1 cellular context compared by ENCODE assay signal in the genomic region with DNA sequence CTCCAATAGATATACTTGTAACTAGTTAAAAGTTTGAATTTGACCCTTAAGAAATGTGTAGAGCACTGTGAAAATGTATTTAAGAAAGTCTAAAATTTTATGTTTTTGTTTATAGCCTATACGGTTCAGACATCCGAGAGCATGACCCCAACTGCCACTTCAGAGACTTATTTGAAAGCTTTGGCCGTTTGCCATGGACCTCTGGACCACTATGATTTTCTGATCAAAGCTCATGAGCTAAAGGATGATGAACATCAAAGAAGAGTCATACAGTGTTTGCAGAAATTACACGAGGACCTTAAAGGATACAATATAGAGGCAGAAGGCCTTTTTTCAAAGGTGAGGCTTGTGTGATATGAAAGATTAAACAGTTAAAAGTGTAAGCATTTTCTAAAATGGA.
A peak's percentile ranks its signal among the peaks of the same experiment; 100 is the strongest.
TF ChIP-seq lines count a peak whose summit lies in the region.

No MANE protein-coding gene starts in this region.

TF ChIP-seq in HepG2, 621 proteins besides CTCF, POLR2A, EP300 and RAD21 (continued from another document):
- TF ChIP-seq, protein P1, sequence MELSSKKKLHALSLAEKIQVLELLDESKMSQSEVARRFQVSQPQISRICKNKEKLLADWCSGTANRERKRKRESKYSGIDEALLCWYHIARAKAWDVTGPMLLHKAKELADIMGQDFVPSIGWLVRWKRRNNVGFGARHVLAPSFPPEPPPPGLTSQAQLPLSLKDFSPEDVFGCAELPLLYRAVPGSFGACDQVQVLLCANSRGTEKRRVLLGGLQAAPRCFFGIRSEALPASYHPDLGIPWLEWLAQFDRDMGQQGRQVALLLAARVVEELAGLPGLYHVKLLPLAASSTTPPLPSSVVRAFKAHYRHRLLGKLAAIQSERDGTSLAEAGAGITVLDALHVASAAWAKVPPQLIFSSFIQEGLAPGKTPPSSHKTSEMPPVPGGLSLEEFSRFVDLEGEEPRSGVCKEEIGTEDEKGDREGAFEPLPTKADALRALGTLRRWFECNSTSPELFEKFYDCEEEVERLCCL (CRISPR knock-in tag; IDR thresholded peaks at IDR 0.05; ENCODE audit: borderline replicate concordance), result no peak
- TF ChIP-seq JUND (CRISPR knock-in tag; IDR thresholded peaks at IDR 0.05) (no peak), ZNF230 (CRISPR knock-in tag; IDR thresholded peaks at IDR 0.05) (no peak), SETDB1 (CRISPR knock-in tag; IDR thresholded peaks at IDR 0.05; ENCODE audit: borderline replicate concordance) (no peak), CCAR2 (optimal IDR thresholded peaks at IDR 0.05; ENCODE audit: low read depth, low read length) (no peak), TCF7 (IDR thresholded peaks at IDR 0.05; ENCODE audit: low read depth) (peak; percentile 68), ZSCAN31 (CRISPR knock-in tag; IDR thresholded peaks at IDR 0.05; ENCODE audit: low read depth) (no peak), ZFP36L2 (CRISPR knock-in tag; IDR thresholded peaks at IDR 0.05) (no peak), ZEB1 (IDR thresholded peaks at IDR 0.05; ENCODE audit: insufficient replicate concordance, low read depth) (no peak), EED (CRISPR knock-in tag; IDR thresholded peaks at IDR 0.05) (no peak), SRSF4 (IDR thresholded peaks at IDR 0.05; ENCODE audit: low read depth, low read length, poor library complexity, severe bottlenecking) (no peak), ZNF34 (CRISPR knock-in tag; IDR thresholded peaks at IDR 0.05; ENCODE audit: borderline replicate concordance) (no peak), SCMH1 (CRISPR knock-in tag; IDR thresholded peaks at IDR 0.05; ENCODE audit: borderline replicate concordance) (no peak), ZFYVE20 (CRISPR knock-in tag; IDR thresholded peaks at IDR 0.05; ENCODE audit: borderline replicate concordance, low read depth) (no peak), ZNF331 (CRISPR knock-in tag; IDR thresholded peaks at IDR 0.05) (no peak)
- TF ChIP-seq, protein P2, sequence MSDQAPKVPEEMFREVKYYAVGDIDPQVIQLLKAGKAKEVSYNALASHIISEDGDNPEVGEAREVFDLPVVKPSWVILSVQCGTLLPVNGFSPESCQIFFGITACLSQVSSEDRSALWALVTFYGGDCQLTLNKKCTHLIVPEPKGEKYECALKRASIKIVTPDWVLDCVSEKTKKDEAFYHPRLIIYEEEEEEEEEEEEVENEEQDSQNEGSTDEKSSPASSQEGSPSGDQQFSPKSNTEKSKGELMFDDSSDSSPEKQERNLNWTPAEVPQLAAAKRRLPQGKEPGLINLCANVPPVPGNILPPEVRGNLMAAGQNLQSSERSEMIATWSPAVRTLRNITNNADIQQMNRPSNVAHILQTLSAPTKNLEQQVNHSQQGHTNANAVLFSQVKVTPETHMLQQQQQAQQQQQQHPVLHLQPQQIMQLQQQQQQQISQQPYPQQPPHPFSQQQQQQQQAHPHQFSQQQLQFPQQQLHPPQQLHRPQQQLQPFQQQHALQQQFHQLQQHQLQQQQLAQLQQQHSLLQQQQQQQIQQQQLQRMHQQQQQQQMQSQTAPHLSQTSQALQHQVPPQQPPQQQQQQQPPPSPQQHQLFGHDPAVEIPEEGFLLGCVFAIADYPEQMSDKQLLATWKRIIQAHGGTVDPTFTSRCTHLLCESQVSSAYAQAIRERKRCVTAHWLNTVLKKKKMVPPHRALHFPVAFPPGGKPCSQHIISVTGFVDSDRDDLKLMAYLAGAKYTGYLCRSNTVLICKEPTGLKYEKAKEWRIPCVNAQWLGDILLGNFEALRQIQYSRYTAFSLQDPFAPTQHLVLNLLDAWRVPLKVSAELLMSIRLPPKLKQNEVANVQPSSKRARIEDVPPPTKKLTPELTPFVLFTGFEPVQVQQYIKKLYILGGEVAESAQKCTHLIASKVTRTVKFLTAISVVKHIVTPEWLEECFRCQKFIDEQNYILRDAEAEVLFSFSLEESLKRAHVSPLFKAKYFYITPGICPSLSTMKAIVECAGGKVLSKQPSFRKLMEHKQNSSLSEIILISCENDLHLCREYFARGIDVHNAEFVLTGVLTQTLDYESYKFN (CRISPR knock-in tag; conservative IDR thresholded peaks at IDR 0.05), result 0 out of 2 replicates have a peak, but pooled peaks have one; percentile 14
